Comparison of ENCODE assay signal across 8 cellular contexts in the genomic region with DNA sequence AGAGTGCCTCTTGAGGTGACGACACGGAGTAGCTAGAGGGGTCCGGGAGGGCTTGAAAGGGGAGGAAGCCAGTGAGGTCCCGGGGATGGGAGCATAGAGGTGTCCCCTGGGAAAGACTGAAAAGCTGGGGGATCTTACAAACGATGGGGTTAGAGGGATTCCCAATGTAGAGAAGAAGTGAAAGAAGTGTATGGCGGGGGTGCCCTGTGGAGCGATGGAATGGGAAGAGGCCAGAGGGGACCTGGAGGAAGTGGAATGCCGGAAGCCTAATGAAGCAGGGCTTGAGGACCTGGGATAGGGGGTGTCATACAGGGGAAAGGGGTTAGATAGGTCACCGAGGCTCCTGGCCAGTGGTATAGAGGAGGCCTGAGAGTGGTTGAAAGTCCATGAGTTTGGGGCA. TPM values are rescaled to one million over a fixed set of nuclear protein-coding genes. Genes with fewer than 3 reads are reported as not detected.
A peak's percentile ranks its signal among the peaks of the same experiment; 100 is the strongest.
DNase-seq lines count a peak whose midpoint lies in the region; ATAC-seq and TF ChIP-seq lines count a peak whose summit lies in the region.

No MANE protein-coding gene starts in this region.

- H3K36me3 ChIP-seq in ACC112 (ENCODE audit: insufficient read depth, low read length) (no peaks in the 10 kb centered on the region), HUES48 (ENCODE audit: control insufficient read depth, insufficient read depth, low read length) (no peaks in the 10 kb centered on the region), breast epithelium (no peaks in the 10 kb centered on the region), mesodermal cell (ENCODE audit: control insufficient read depth, insufficient read depth, low read length) (peaks cover 25% of the 10 kb centered on the region)

- peak overlapping the region; percentile 37; the same call in 1 of the 2 replicates for H3K9ac ChIP-seq in HUES48 (ENCODE audit: low read depth, low read length)

- WGBS in mesodermal cell (ENCODE audit: insufficient coverage in 2 of 2), 2 experiments, result 1 to 3% methylated on average over 9 of the region's 9 CpGs

- ATAC-seq in GM21367 (IDR thresholded peaks at IDR 0.05; ENCODE audit: unreplicated experiment) (no peak), GM19467 (IDR thresholded peaks at IDR 0.05; ENCODE audit: unreplicated experiment) (no peak), GM18868 (IDR thresholded peaks at IDR 0.05; ENCODE audit: unreplicated experiment) (no peak)

- no peak for TF ChIP-seq CTCF in breast epithelium (IDR thresholded peaks at IDR 0.05)

- intact Hi-C loops in breast epithelium (cut with DNase I; ENCODE audit: low total_unique reads), result loop anchor here (5.0 kb wide), 1 partner anchor 1125 kb away; no protein-coding TSS in a partner anchor

- peak overlapping the region; percentile 48; the same call in 1 of the 2 replicates for H3K27ac ChIP-seq in ACC112 (ENCODE audit: low read depth, low read length)
- H3K27ac ChIP-seq in HUES48 (ENCODE audit: low read depth, low read length), result peak overlapping the region; percentile 77
- peak overlapping the region; percentile 84 to 89 for H3K27ac ChIP-seq in breast epithelium
- H3K27ac ChIP-seq in mesodermal cell (ENCODE audit: low read depth, low read length, severe bottlenecking), result peak overlapping the region; percentile 36

- no peaks in the 10 kb centered on the region for H3K27me3 ChIP-seq in ACC112 (ENCODE audit: insufficient read depth, low read length)
- H3K27me3 ChIP-seq in HUES48 (ENCODE audit: control insufficient read depth, insufficient read depth, low read length), result no peaks in the 10 kb centered on the region
- no peaks in the 10 kb centered on the region for H3K27me3 ChIP-seq in breast epithelium

- H3K4me1 ChIP-seq in ACC112 (ENCODE audit: control insufficient read depth, insufficient read depth, low read length, unreplicated experiment) (peaks cover 7% of the 10 kb centered on the region), HUES48 (ENCODE audit: control insufficient read depth, insufficient read depth, low read length) (peaks cover 12% of the 10 kb centered on the region; the same call in 1 of the 2 replicates), breast epithelium (peaks cover 6 to 14% of the 10 kb centered on the region in 2 donors), mesodermal cell (ENCODE audit: control insufficient read depth, insufficient read depth, low read length, poor library complexity, severe bottlenecking) (peaks cover 13% of the 10 kb centered on the region)

- DNase-seq in breast epithelium (ENCODE audit: low spot score in 2 of 2), result no peak
- DNase-seq in dedifferentiated amniotic fluid mesenchymal stem cell (ENCODE audit: extremely low spot score), result no peak

- H3K4me3 ChIP-seq in ACC112 (ENCODE audit: low read depth, low read length) (peak overlapping the region; percentile 93), HUES48 (ENCODE audit: low read depth, low read length) (peak overlapping the region; percentile 89), breast epithelium (peak overlapping the region; percentile 82 to 96 (median 93)), mesodermal cell (ENCODE audit: extremely low read depth, insufficient read depth, low read length, poor library complexity, severe bottlenecking) (peak overlapping the region; percentile 98)

- TF ChIP-seq POLR2A in breast epithelium (IDR thresholded peaks at IDR 0.05), result no peak

- no peak overlapping the region for H2AFZ ChIP-seq in ACC112 (ENCODE audit: low read length, unreplicated experiment)

- H3K9me3 ChIP-seq in HUES48 (ENCODE audit: control insufficient read depth, insufficient read depth, low read length) (no peaks in the 10 kb centered on the region), breast epithelium (no peaks in the 10 kb centered on the region), mesodermal cell (ENCODE audit: control insufficient read depth, low read length) (no peaks in the 10 kb centered on the region)

- H3K79me2 ChIP-seq in ACC112 (ENCODE audit: control insufficient read depth, insufficient read depth, low read length, unreplicated experiment), result peaks cover 42% of the 10 kb centered on the region

RNA-seq across cellular contexts. Expression of gene AP2A1, which starts 0.6 kb away (rescaled TPM):
- 10 to 100 TPM; 42.1 to 71.0 (median 59.3) TPM for total RNA-seq in breast epithelium
- 104 TPM for polyA plus RNA-seq in mesodermal cell (2013, experiment 1 of 2)
- polyA plus RNA-seq in mesodermal cell (2013, experiment 2 of 2), result 92.7 TPM

RNA-seq across cellular contexts. Expression of gene TSKS, which starts 4.3 kb away (rescaled TPM):
- total RNA-seq in breast epithelium, result under 1 TPM in 2 of 3 donors, not detected in 1; 0.33 to 0.96 TPM
- not detected for polyA plus RNA-seq in mesodermal cell (2013, experiment 1 of 2)
- polyA plus RNA-seq in mesodermal cell (2013, experiment 2 of 2), result not detected

RNA-seq across cellular contexts. Expression of gene FUZ, which starts 45.7 kb away (rescaled TPM):
- total RNA-seq in breast epithelium, result 10 to 100 TPM; 13.0 to 27.4 (median 18.7) TPM
- 19.3 TPM for polyA plus RNA-seq in mesodermal cell (2013, experiment 1 of 2)
- 20.1 TPM for polyA plus RNA-seq in mesodermal cell (2013, experiment 2 of 2)

RNA-seq across cellular contexts. Expression of gene MED25, which starts 50.7 kb away (rescaled TPM):
- 10 to 100 TPM; 16.3 to 27.5 (median 20.6) TPM for total RNA-seq in breast epithelium
- polyA plus RNA-seq in mesodermal cell (2013, experiment 1 of 2), result 73.0 TPM
- 63.7 TPM for polyA plus RNA-seq in mesodermal cell (2013, experiment 2 of 2)

Comparison
In these comparisons a context has a peak if more than half of its experiments do, and no peak if none do; other contexts are left out.
1. H3K27ac ChIP-seq: peak in every context shown above with its lines; median percentile 86 in breast epithelium; 77 in HUES48; 48 in ACC112; 36 in mesodermal cell.